27 cellular contexts compared by ENCODE assay signal in genomic region chr21:44555200-44555875, GRCh38. TPM values are rescaled to one million over a fixed set of nuclear protein-coding genes. Genes with fewer than 3 reads are reported as not detected.
"Had no signal": no experiment of that assay in that cellular context is flagged by ENCODE, and none has a peak within 500 bp of the region (broad histone marks: within the 10 kb centered on the region; RNA-seq: fewer than 3 reads in every experiment).

No MANE protein-coding gene starts in this region.

- H3K4me1 Mint-ChIP-seq: activated naive CD8-positive, alpha-beta T cell treated with anti-CD3 and anti-CD28 coated beads, Interleukin-2, amount 10 ng/mL, durations not matched to agents 7 days and 5 days had no signal

- H3K9me3 ChIP-seq: thoracic aorta, upper lobe of left lung had no signal

- DNase-seq: activated CD4-positive, alpha-beta T cell treated with anti-CD3 and anti-CD28 coated beads for 1 hour; activated naive CD4-positive, alpha-beta T cell treated with Interleukin-2 at 50 U/mL for 16 hours; activated naive CD8-positive, alpha-beta T cell treated with anti-CD3 and anti-CD28 coated beads, Interleukin-2, amount 10 ng/mL, durations not matched to agents 7 days and 5 days; activated T-cell treated with anti-CD3 and anti-CD28 coated beads, Interleukin-2, amount 50 U/mL, for 24 hours; amygdala; foreskin melanocyte; glutamatergic neuron; hippocampal formation; islet precursor cell; left colon; stimulated activated CD4-positive, alpha-beta T cell treated with anti-CD3 and anti-CD28 coated beads, Interleukin-4, amount 100 ng/mL, for 4 hours; stimulated activated naive B cell treated with anti-CD40 and anti-IgM and Interleukin-4, amounts not matched to agents 10 μg/mL and 1 μg/mL and 100 μg/mL, for 72 hours; T1000 had no signal

- H3K27me3 ChIP-seq: cardiac muscle cell, upper lobe of left lung had no signal

- ATAC-seq: left colon; natural killer cell treated with Interleukin-12 subunit alpha and Interleukin-12 subunit beta and Interleukin-15 and Interleukin-18, amount 100 ng/mL, for 72 hours; sciatic nerve; SK-N-SH treated with all-trans-retinoic acid at 6 μM for 48 hours; stimulated activated naive B cell treated with anti-CD40 and anti-IgM and Interleukin-4, amounts not matched to agents 10 μg/mL and 1 μg/mL and 100 μg/mL, for 72 hours had no signal

- H3K36me3 Mint-ChIP-seq: mesothelial cell of epicardium; natural killer cell treated with Interleukin-12 subunit alpha and Interleukin-12 subunit beta and Interleukin-15 and Interleukin-18, amount 100 ng/mL, for 72 hours; stimulated activated naive B cell treated with anti-CD40 and anti-IgM and Interleukin-4, amounts not matched to agents 10 μg/mL and 1 μg/mL and 100 μg/mL, for 72 hours had no signal

- H3K4me3 Mint-ChIP-seq: activated naive CD8-positive, alpha-beta T cell treated with anti-CD3 and anti-CD28 coated beads, Interleukin-2, amount 10 ng/mL, durations not matched to agents 7 days and 5 days; activated T-cell treated with anti-CD3 and anti-CD28 coated beads, Interleukin-2, amount 50 U/mL, for 24 hours; mesothelial cell of epicardium; natural killer cell treated with Interleukin-12 subunit alpha and Interleukin-12 subunit beta and Interleukin-15 and Interleukin-18, amount 100 ng/mL, for 72 hours; stimulated activated naive B cell treated with anti-CD40 and anti-IgM and Interleukin-4, amounts not matched to agents 10 μg/mL and 1 μg/mL and 100 μg/mL, for 72 hours had no signal

- H3K4me3 ChIP-seq: cardiac muscle cell, dorsolateral prefrontal cortex, lung, thoracic aorta, upper lobe of left lung had no signal

- H3K27me3 Mint-ChIP-seq: activated T-cell treated with anti-CD3 and anti-CD28 coated beads, Interleukin-2, amount 50 U/mL, for 24 hours had no signal

- H3K36me3 ChIP-seq: cardiac muscle cell, thoracic aorta, upper lobe of left lung had no signal

- H3K4me1 ChIP-seq: upper lobe of left lung had no signal

- H3K27ac Mint-ChIP-seq: activated naive CD8-positive, alpha-beta T cell treated with anti-CD3 and anti-CD28 coated beads, Interleukin-2, amount 10 ng/mL, durations not matched to agents 7 days and 5 days; activated T-cell treated with anti-CD3 and anti-CD28 coated beads, Interleukin-2, amount 50 U/mL, for 24 hours; activated T-helper 2 cell treated with anti-CD3 and anti-CD28 coated beads, Interferon-gamma antibody, Interleukin-2, Interleukin-4, amounts not matched to agents 10 μg/mL and 5 μg/mL and 100 μg/mL, durations not matched to agents 14 hours and 24 hours and 36 hours; mesothelial cell of epicardium; natural killer cell treated with Interleukin-12 subunit alpha and Interleukin-12 subunit beta and Interleukin-15 and Interleukin-18, amount 100 ng/mL, for 72 hours; stimulated activated naive B cell treated with anti-CD40 and anti-IgM and Interleukin-4, amounts not matched to agents 10 μg/mL and 1 μg/mL and 100 μg/mL, for 72 hours had no signal

- H3K27ac ChIP-seq: cardiac muscle cell, dorsolateral prefrontal cortex, thoracic aorta, upper lobe of left lung had no signal

- H3K9me3 Mint-ChIP-seq: natural killer cell treated with Interleukin-12 subunit alpha and Interleukin-12 subunit beta and Interleukin-15 and Interleukin-18, amount 100 ng/mL, for 72 hours had no signal

RNA-seq across cellular contexts. Expression of gene KRTAP10-3, which starts 3.3 kb away (rescaled TPM):
- total RNA-seq: activated naive CD8-positive, alpha-beta T cell treated with anti-CD3 and anti-CD28 coated beads, Interleukin-2, amount 10 ng/mL, durations not matched to agents 7 days and 5 days; activated T-helper 2 cell treated with anti-CD3 and anti-CD28 coated beads, Interferon-gamma antibody, Interleukin-2, Interleukin-4, amounts not matched to agents 10 μg/mL and 5 μg/mL and 100 μg/mL, durations not matched to agents 14 hours and 24 hours and 36 hours; cardiac muscle cell; epithelial cell of proximal tubule; left colon; lung; mesothelial cell of epicardium; natural killer cell treated with Interleukin-12 subunit alpha and Interleukin-12 subunit beta and Interleukin-15 and Interleukin-18, amount 100 ng/mL, for 72 hours; omental fat pad; pulmonary artery endothelial cell; sciatic nerve; T-helper 1 cell treated with Interleukin-12 subunit alpha and Interleukin-12 subunit beta and Interleukin-4 antibody, amounts not matched to agents 30 ng/mL and 1 ng/mL, for 36 hours; thoracic aorta; upper lobe of left lung had no signal
- polyA plus RNA-seq: cardiac muscle cell, lung had no signal

RNA-seq across cellular contexts. Expression of gene KRTAP10-2, which starts 4.0 kb away (rescaled TPM):
- total RNA-seq: activated naive CD8-positive, alpha-beta T cell treated with anti-CD3 and anti-CD28 coated beads, Interleukin-2, amount 10 ng/mL, durations not matched to agents 7 days and 5 days; activated T-helper 2 cell treated with anti-CD3 and anti-CD28 coated beads, Interferon-gamma antibody, Interleukin-2, Interleukin-4, amounts not matched to agents 10 μg/mL and 5 μg/mL and 100 μg/mL, durations not matched to agents 14 hours and 24 hours and 36 hours; cardiac muscle cell; epithelial cell of proximal tubule; left colon; lung; mesothelial cell of epicardium; natural killer cell treated with Interleukin-12 subunit alpha and Interleukin-12 subunit beta and Interleukin-15 and Interleukin-18, amount 100 ng/mL, for 72 hours; omental fat pad; pulmonary artery endothelial cell; sciatic nerve; T-helper 1 cell treated with Interleukin-12 subunit alpha and Interleukin-12 subunit beta and Interleukin-4 antibody, amounts not matched to agents 30 ng/mL and 1 ng/mL, for 36 hours; thoracic aorta; upper lobe of left lung had no signal
- polyA plus RNA-seq: lung had no signal

RNA-seq across cellular contexts. Expression of gene KRTAP10-1, which starts 15.3 kb away (rescaled TPM):
- total RNA-seq: activated naive CD8-positive, alpha-beta T cell treated with anti-CD3 and anti-CD28 coated beads, Interleukin-2, amount 10 ng/mL, durations not matched to agents 7 days and 5 days; activated T-helper 2 cell treated with anti-CD3 and anti-CD28 coated beads, Interferon-gamma antibody, Interleukin-2, Interleukin-4, amounts not matched to agents 10 μg/mL and 5 μg/mL and 100 μg/mL, durations not matched to agents 14 hours and 24 hours and 36 hours; cardiac muscle cell; epithelial cell of proximal tubule; left colon; lung; mesothelial cell of epicardium; natural killer cell treated with Interleukin-12 subunit alpha and Interleukin-12 subunit beta and Interleukin-15 and Interleukin-18, amount 100 ng/mL, for 72 hours; omental fat pad; pulmonary artery endothelial cell; sciatic nerve; T-helper 1 cell treated with Interleukin-12 subunit alpha and Interleukin-12 subunit beta and Interleukin-4 antibody, amounts not matched to agents 30 ng/mL and 1 ng/mL, for 36 hours; thoracic aorta; upper lobe of left lung had no signal
- polyA plus RNA-seq: cardiac muscle cell, lung had no signal

RNA-seq across cellular contexts. Expression of gene KRTAP10-4, which starts 18.2 kb away (rescaled TPM):
- total RNA-seq: activated naive CD8-positive, alpha-beta T cell treated with anti-CD3 and anti-CD28 coated beads, Interleukin-2, amount 10 ng/mL, durations not matched to agents 7 days and 5 days; activated T-helper 2 cell treated with anti-CD3 and anti-CD28 coated beads, Interferon-gamma antibody, Interleukin-2, Interleukin-4, amounts not matched to agents 10 μg/mL and 5 μg/mL and 100 μg/mL, durations not matched to agents 14 hours and 24 hours and 36 hours; cardiac muscle cell; dorsolateral prefrontal cortex; epithelial cell of proximal tubule; left colon; lung; mesothelial cell of epicardium; natural killer cell treated with Interleukin-12 subunit alpha and Interleukin-12 subunit beta and Interleukin-15 and Interleukin-18, amount 100 ng/mL, for 72 hours; omental fat pad; pulmonary artery endothelial cell; sciatic nerve; T-helper 1 cell treated with Interleukin-12 subunit alpha and Interleukin-12 subunit beta and Interleukin-4 antibody, amounts not matched to agents 30 ng/mL and 1 ng/mL, for 36 hours; thoracic aorta; upper lobe of left lung had no signal
- polyA plus RNA-seq: lung had no signal

RNA-seq across cellular contexts. Expression of gene KRTAP10-5, which starts 25.1 kb away (rescaled TPM):
- total RNA-seq: activated naive CD8-positive, alpha-beta T cell treated with anti-CD3 and anti-CD28 coated beads, Interleukin-2, amount 10 ng/mL, durations not matched to agents 7 days and 5 days; activated T-helper 2 cell treated with anti-CD3 and anti-CD28 coated beads, Interferon-gamma antibody, Interleukin-2, Interleukin-4, amounts not matched to agents 10 μg/mL and 5 μg/mL and 100 μg/mL, durations not matched to agents 14 hours and 24 hours and 36 hours; cardiac muscle cell; dorsolateral prefrontal cortex; epithelial cell of proximal tubule; left colon; lung; mesothelial cell of epicardium; natural killer cell treated with Interleukin-12 subunit alpha and Interleukin-12 subunit beta and Interleukin-15 and Interleukin-18, amount 100 ng/mL, for 72 hours; omental fat pad; pulmonary artery endothelial cell; sciatic nerve; T-helper 1 cell treated with Interleukin-12 subunit alpha and Interleukin-12 subunit beta and Interleukin-4 antibody, amounts not matched to agents 30 ng/mL and 1 ng/mL, for 36 hours; thoracic aorta; upper lobe of left lung had no signal
- polyA plus RNA-seq: cardiac muscle cell, lung had no signal
